Comparison of ENCODE assay signal across 13 cellular contexts in the genomic region with DNA sequence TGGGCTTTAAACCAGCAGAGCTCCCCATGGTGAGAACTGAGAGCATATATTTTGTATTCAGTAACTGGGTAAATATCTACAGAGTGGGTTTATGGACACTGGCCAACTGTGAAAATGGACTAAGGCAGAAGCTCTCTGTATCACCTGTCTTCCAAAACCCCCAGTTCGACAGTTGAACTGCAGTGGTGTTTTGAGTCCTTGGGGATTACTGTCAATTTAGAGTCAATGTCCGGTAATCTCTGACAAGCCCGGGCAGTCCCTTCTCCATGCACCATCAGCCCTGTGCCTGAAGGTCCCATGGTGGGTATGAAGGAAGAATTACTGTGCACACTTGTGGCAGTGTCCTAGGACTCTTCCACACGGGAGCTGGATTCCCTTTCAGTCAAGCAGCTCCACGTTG.
DNase-seq lines count a peak whose midpoint lies in the region; ATAC-seq lines count a peak whose summit lies in the region.
"Had no signal": no experiment of that assay in that cellular context is flagged by ENCODE, and none has a peak within 500 bp of the region (broad histone marks: within the 10 kb centered on the region; RNA-seq: fewer than 3 reads in every experiment).

No MANE protein-coding gene starts in this region.

- DNase-seq in NCI-H748 (lab: John Stamatoyannopoulos, UW; ENCODE audit: unreplicated experiment) = peak; percentile 91
- DNase-seq in foreskin melanocyte = no peak
- DNase-seq in NCI-H446 treated with DMSO at 0.1 percent for 48 hours (lab: John Stamatoyannopoulos, UW) = no peak
- DNase-seq in GF-D8 (lab: John Stamatoyannopoulos, UW) = no peak
- DNase-seq: activated CD4-positive, alpha-beta T cell treated with anti-CD3 and anti-CD28 coated beads, Interleukin-2, amount 50 U/mL, for 4 hours; activated naive CD4-positive, alpha-beta T cell treated with anti-CD3 and anti-CD28 coated beads for 36 hours; naive thymus-derived CD4-positive, alpha-beta T cell; NCI-H526 treated with DMSO at 0.1 percent for 48 hours; upper lobe of left lung had no signal

- ATAC-seq in GM18858 (IDR thresholded peaks at IDR 0.05; ENCODE audit: unreplicated experiment) (peak; percentile 68), GM21423 (IDR thresholded peaks at IDR 0.05; ENCODE audit: unreplicated experiment) (peak; percentile 79), HG03066 (IDR thresholded peaks at IDR 0.05; ENCODE audit: low read depth, unreplicated experiment) (peak; percentile 79), GM19455 (IDR thresholded peaks at IDR 0.05; ENCODE audit: unreplicated experiment) (no peak)
- ATAC-seq: naive thymus-derived CD4-positive, alpha-beta T cell had no signal
